In the genomic region with DNA sequence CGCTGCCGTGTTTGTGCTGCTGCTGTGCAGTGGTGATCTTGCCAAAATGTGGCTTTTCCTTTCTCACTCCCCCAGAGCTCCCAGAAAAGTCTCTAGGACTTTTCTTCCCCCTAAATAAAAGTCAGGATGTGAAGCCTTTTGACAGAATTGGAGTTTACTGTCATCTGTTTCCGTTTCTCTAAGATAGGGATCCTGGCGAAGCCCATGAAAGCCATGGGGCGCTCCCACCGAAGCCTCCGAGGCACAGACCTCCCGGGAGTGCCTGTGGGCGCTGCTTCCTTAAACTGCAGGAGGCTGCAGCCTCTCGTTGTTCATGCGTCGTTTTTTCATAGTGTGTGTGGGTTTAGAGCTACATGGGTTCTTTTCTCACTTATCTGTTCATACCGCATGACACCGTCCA, we compare ENCODE assay signal across 15 cellular contexts. TPM values are rescaled to one million over a fixed set of nuclear protein-coding genes. Genes with fewer than 3 reads are reported as not detected.
DNase-seq lines count a peak whose midpoint lies in the region; ATAC-seq and TF ChIP-seq lines count a peak whose summit lies in the region.
"Had no signal": no experiment of that assay in that cellular context is flagged by ENCODE, and none has a peak within 500 bp of the region (broad histone marks: within the 10 kb centered on the region; RNA-seq: fewer than 3 reads in every experiment).

No MANE protein-coding gene starts in this region.

- H3K27ac ChIP-seq in GM23338 (ENCODE audit: low read depth): no peak overlapping the region
- H3K27ac ChIP-seq in skin epidermis: peak overlapping the region in 18 of 21 experiments; percentile 1 to 82 (median 58)
- H3K27ac ChIP-seq: hepatocyte, neutrophil had no signal

- H3K9me3 Mint-ChIP-seq in GM23338: no peaks in the 10 kb centered on the region
- H3K9me3 Mint-ChIP-seq in activated CD4-positive, alpha-beta T cell treated with anti-CD3 and anti-CD28 coated beads, Interleukin-2, amount 10 ng/mL, durations not matched to agents 7 days and 5 days: no peaks in the 10 kb centered on the region

- H3F3A ChIP-seq in GM23338 (replicated peaks; ENCODE audit: low read depth): no peaks in the 10 kb centered on the region

- POLR2A ChIA-PET in activated CD4-positive, alpha-beta T cell treated with anti-CD3 and anti-CD28 coated beads, Interleukin-2, amount 10 ng/mL, durations not matched to agents 7 days and 5 days (lab: Charles Lee): no interaction called here

- no peak overlapping the region for H3K4me2 ChIP-seq in GM23338
- H3K4me2 ChIP-seq: hepatocyte had no signal

- H3K79me2 ChIP-seq in GM23338 (replicated peaks; ENCODE audit: insufficient read depth): peaks cover 60% of the 10 kb centered on the region

- H3K27me3 ChIP-seq in GM23338 (ENCODE audit: insufficient read depth) (no peaks in the 10 kb centered on the region), adipocyte (replicated peaks; ENCODE audit: control insufficient read depth, insufficient read depth, low read length) (no peaks in the 10 kb centered on the region)
- H3K27me3 ChIP-seq: hepatocyte, neutrophil had no signal

- no peak overlapping the region for H3K4me3 ChIP-seq in GM23338
- peak overlapping the region; percentile 46 for H3K4me3 ChIP-seq in adipocyte (ENCODE audit: low read length)
- H3K4me3 ChIP-seq in skin epidermis: no peak overlapping the region
- H3K4me3 ChIP-seq: hepatocyte had no signal

- TF ChIP-seq CTCF in GM23338 (conservative IDR thresholded peaks at IDR 0.05; ENCODE audit: low read depth in 2 of 2): no peak

- no peaks in the 10 kb centered on the region for H3K9me3 ChIP-seq in adipocyte (ENCODE audit: control insufficient read depth, low read length)
- H3K9me3 ChIP-seq: neutrophil had no signal

- peaks cover 56% of the 10 kb centered on the region for H3K4me1 Mint-ChIP-seq in GM23338
- no peaks in the 10 kb centered on the region for H3K4me1 Mint-ChIP-seq in activated CD4-positive, alpha-beta T cell treated with anti-CD3 and anti-CD28 coated beads, Interleukin-2, amount 10 ng/mL, durations not matched to agents 7 days and 5 days

- peaks cover 6% of the 10 kb centered on the region; the same call in 1 of the 2 replicates for H4K20me1 ChIP-seq in GM23338 (replicated peaks; ENCODE audit: insufficient read depth)

- H3K9ac ChIP-seq in adipocyte (ENCODE audit: low read length): peak overlapping the region; percentile 76

- no peak overlapping the region for H2AFZ ChIP-seq in GM23338
- H2AFZ ChIP-seq: hepatocyte had no signal

- H3K4me1 ChIP-seq in GM23338 (ENCODE audit: insufficient read depth) (peaks cover 12% of the 10 kb centered on the region), adipocyte (ENCODE audit: control insufficient read depth, insufficient read depth, low read length) (peaks cover 60% of the 10 kb centered on the region)

- no peaks in the 10 kb centered on the region for H3K36me3 Mint-ChIP-seq in GM23338 (ENCODE audit: low read depth)
- no peaks in the 10 kb centered on the region for H3K36me3 Mint-ChIP-seq in activated CD4-positive, alpha-beta T cell treated with anti-CD3 and anti-CD28 coated beads, Interleukin-2, amount 10 ng/mL, durations not matched to agents 7 days and 5 days (ENCODE audit: low read depth)

- H3K27me3 Mint-ChIP-seq in GM23338 (ENCODE audit: insufficient read depth, low read depth, poor library complexity): peaks cover 10% of the 10 kb centered on the region
- H3K27me3 Mint-ChIP-seq in activated CD4-positive, alpha-beta T cell treated with anti-CD3 and anti-CD28 coated beads, Interleukin-2, amount 10 ng/mL, durations not matched to agents 7 days and 5 days: no peaks in the 10 kb centered on the region

- no peak overlapping the region for H3K4me3 Mint-ChIP-seq in GM23338
- H3K4me3 Mint-ChIP-seq in activated CD4-positive, alpha-beta T cell treated with anti-CD3 and anti-CD28 coated beads, Interleukin-2, amount 10 ng/mL, durations not matched to agents 7 days and 5 days: no peak overlapping the region

- peak; percentile 12; the same call in 2 of the 3 replicates for ATAC-seq in GM23338
- no peak for ATAC-seq in HG02759 (IDR thresholded peaks at IDR 0.05; ENCODE audit: unreplicated experiment)

- H3K9me2 ChIP-seq in GM23338 (ENCODE audit: insufficient read depth): no peaks in the 10 kb centered on the region

- CTCF ChIA-PET in activated CD4-positive, alpha-beta T cell treated with anti-CD3 and anti-CD28 coated beads, Interleukin-2, amount 10 ng/mL, durations not matched to agents 7 days and 5 days (lab: Charles Lee): interaction anchor here (0.9 kb wide), 1 partner anchor 12 kb away, joined by 3 read pairs; no protein-coding TSS in a partner anchor

- peak overlapping the region; percentile 81 for H3K27ac Mint-ChIP-seq in GM23338
- H3K27ac Mint-ChIP-seq in activated CD4-positive, alpha-beta T cell treated with anti-CD3 and anti-CD28 coated beads, Interleukin-2, amount 10 ng/mL, durations not matched to agents 7 days and 5 days: no peak overlapping the region

- DNase-seq in GM23338 (ENCODE audit: low spot score) (no peak), adipocyte (ENCODE audit: low read depth) (no peak), hepatic stellate cell (ENCODE audit: low spot score) (peak; percentile 59), cortex of kidney (lab: John Stamatoyannopoulos, UW) (no peak), cerebellar cortex (ENCODE audit: low spot score) (no peak)
- DNase-seq in activated CD4-positive, alpha-beta T cell treated with anti-CD3 and anti-CD28 coated beads, Interleukin-2, amount 10 ng/mL, durations not matched to agents 7 days and 5 days: no peak
- DNase-seq: activated CD8-positive, alpha-beta memory T cell treated with anti-CD3 and anti-CD28 coated beads for 24 hours; DMS79; HCEC 1CT; NCI-H187; SHP77 treated with DMSO at 0.1 percent for 48 hours had no signal

- H3K36me3 ChIP-seq in GM23338 (ENCODE audit: insufficient read depth) (no peaks in the 10 kb centered on the region), adipocyte (ENCODE audit: control insufficient read depth, insufficient read depth, low read length, severe bottlenecking) (no peaks in the 10 kb centered on the region)
- H3K36me3 ChIP-seq: neutrophil had no signal

TF ChIP-seq in GM23338, 12 proteins besides CTCF, POLR2A, EP300 and RAD21:
- TF ChIP-seq EZH2 (IDR thresholded peaks at IDR 0.05; ENCODE audit: low read depth, unreplicated experiment) (no peak), NANOG (IDR thresholded peaks at IDR 0.05; ENCODE audit: borderline replicate concordance) (no peak)
- TF ChIP-seq, protein P1, sequence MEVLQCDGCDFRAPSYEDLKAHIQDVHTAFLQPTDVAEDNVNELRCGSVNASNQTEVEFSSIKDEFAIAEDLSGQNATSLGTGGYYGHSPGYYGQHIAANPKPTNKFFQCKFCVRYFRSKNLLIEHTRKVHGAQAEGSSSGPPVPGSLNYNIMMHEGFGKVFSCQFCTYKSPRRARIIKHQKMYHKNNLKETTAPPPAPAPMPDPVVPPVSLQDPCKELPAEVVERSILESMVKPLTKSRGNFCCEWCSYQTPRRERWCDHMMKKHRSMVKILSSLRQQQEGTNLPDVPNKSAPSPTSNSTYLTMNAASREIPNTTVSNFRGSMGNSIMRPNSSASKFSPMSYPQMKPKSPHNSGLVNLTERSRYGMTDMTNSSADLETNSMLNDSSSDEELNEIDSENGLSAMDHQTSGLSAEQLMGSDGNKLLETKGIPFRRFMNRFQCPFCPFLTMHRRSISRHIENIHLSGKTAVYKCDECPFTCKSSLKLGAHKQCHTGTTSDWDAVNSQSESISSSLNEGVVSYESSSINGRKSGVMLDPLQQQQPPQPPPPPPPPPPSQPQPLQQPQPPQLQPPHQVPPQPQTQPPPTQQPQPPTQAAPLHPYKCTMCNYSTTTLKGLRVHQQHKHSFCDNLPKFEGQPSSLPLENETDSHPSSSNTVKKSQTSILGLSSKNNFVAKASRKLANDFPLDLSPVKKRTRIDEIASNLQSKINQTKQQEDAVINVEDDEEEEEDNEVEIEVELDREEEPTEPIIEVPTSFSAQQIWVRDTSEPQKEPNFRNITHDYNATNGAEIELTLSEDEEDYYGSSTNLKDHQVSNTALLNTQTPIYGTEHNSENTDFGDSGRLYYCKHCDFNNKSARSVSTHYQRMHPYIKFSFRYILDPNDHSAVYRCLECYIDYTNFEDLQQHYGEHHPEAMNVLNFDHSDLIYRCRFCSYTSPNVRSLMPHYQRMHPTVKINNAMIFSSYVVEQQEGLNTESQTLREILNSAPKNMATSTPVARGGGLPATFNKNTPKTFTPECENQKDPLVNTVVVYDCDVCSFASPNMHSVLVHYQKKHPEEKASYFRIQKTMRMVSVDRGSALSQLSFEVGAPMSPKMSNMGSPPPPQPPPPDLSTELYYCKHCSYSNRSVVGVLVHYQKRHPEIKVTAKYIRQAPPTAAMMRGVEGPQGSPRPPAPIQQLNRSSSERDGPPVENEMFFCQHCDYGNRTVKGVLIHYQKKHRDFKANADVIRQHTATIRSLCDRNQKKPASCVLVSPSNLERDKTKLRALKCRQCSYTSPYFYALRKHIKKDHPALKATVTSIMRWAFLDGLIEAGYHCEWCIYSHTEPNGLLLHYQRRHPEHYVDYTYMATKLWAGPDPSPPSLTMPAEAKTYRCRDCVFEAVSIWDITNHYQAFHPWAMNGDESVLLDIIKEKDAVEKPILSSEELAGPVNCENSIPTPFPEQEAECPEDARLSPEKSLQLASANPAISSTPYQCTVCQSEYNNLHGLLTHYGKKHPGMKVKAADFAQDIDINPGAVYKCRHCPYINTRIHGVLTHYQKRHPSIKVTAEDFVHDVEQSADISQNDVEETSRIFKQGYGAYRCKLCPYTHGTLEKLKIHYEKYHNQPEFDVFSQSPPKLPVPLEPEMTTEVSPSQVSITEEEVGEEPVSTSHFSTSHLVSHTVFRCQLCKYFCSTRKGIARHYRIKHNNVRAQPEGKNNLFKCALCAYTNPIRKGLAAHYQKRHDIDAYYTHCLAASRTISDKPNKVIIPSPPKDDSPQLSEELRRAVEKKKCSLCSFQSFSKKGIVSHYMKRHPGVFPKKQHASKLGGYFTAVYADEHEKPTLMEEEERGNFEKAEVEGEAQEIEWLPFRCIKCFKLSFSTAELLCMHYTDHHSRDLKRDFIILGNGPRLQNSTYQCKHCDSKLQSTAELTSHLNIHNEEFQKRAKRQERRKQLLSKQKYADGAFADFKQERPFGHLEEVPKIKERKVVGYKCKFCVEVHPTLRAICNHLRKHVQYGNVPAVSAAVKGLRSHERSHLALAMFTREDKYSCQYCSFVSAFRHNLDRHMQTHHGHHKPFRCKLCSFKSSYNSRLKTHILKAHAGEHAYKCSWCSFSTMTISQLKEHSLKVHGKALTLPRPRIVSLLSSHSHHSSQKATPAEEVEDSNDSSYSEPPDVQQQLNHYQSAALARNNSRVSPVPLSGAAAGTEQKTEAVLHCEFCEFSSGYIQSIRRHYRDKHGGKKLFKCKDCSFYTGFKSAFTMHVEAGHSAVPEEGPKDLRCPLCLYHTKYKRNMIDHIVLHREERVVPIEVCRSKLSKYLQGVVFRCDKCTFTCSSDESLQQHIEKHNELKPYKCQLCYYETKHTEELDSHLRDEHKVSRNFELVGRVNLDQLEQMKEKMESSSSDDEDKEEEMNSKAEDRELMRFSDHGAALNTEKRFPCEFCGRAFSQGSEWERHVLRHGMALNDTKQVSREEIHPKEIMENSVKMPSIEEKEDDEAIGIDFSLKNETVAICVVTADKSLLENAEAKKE (CRISPR knock-in tag; IDR thresholded peaks at IDR 0.05): no peak

RNA-seq across cellular contexts. Expression of a gene that starts 56.8 kb away (rescaled TPM):
- 15.6 and 16.5 TPM in 2 replicates for total RNA-seq in GM23338 (2014; rRNA removed; shearing (Covaris generic))
- 2.6 and 3.2 TPM in 2 replicates for polyA plus RNA-seq in GM23338 (2016; fragmentation: Nextera tagmentation; extraction: Ambion mirVana)
- total RNA-seq in activated CD4-positive, alpha-beta T cell treated with anti-CD3 and anti-CD28 coated beads, Interleukin-2, amount 10 ng/mL, durations not matched to agents 7 days and 5 days: under 1 TPM; 0.17 to 0.25 TPM

Comparison
In these comparisons a context has a peak if more than half of its experiments do, and no peak if none do; other contexts are left out.
1. RNA of a gene that starts 56.8 kb away (total RNA-seq): 15.6 to 16.5 TPM in GM23338; 0.17 to 0.25 TPM in activated CD4-positive, alpha-beta T cell treated with anti-CD3 and anti-CD28 coated beads, Interleukin-2, amount 10 ng/mL, durations not matched to agents 7 days and 5 days; every median in the first group is over 10 times any median in the second.